In the genomic region with DNA sequence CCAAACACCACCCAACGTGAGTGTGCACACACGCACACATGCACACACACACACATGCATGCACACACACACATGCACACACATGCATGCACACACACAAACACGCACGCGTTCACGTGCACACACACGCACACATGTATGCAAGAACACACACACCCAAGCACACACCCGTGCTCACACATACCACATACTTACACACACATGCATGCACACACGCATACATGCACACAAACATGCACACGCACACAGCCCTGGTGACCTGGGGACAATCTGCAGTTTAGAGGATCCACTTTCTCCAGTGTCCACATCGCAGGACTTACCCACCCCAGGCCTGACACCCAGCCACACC, we compare ENCODE assay signal across 18 cellular contexts. TPM values are rescaled to one million over a fixed set of nuclear protein-coding genes. Genes with fewer than 3 reads are reported as not detected.
DNase-seq lines count a peak whose midpoint lies in the region; ATAC-seq, FAIRE-seq and TF ChIP-seq lines count a peak whose summit lies in the region.
"Had no signal": no experiment of that assay in that cellular context is flagged by ENCODE, and none has a peak within 500 bp of the region (broad histone marks: within the 10 kb centered on the region; RNA-seq: fewer than 3 reads in every experiment).

No MANE protein-coding gene starts in this region.

- no peaks in the 10 kb centered on the region for H3K27me3 ChIP-seq in HCT116 (ENCODE audit: insufficient read depth, low read length)
- no peaks in the 10 kb centered on the region for H3K27me3 ChIP-seq in K562 (ENCODE audit: control insufficient read depth in 2 of 2, insufficient read depth in 2 of 2, low read length in 2 of 2)

- H3K4me3 Mint-ChIP-seq in glutamatergic neuron (ENCODE audit: unreplicated experiment), result no peak overlapping the region
- H3K4me3 Mint-ChIP-seq: CD8-positive, alpha-beta T cell had no signal

- H3K9ac ChIP-seq in HCT116 (ENCODE audit: low read length) (no peak overlapping the region), K562 (ENCODE audit: insufficient read depth in 1 of 2, low read depth in 2 of 2, low read length in 2 of 2) (peak overlapping the region in 1 of 2 experiments; percentile 14; a peak in 1 of 4 replicates)

- FAIRE-seq in K562 (lab: Jason Lieb, UNC), result no peak
- peak; percentile 99 for FAIRE-seq in urothelium cell line (lab: Jason Lieb, UNC)
- FAIRE-seq: A549, D721Med, H54 had no signal

- H3K9me3 ChIP-seq in HCT116 (ENCODE audit: control insufficient read depth in 1 of 2, insufficient read depth in 1 of 2, low read depth in 1 of 2, low read length in 2 of 2), result no peaks in the 10 kb centered on the region
- no peaks in the 10 kb centered on the region for H3K9me3 ChIP-seq in K562 (replicated peaks; ENCODE audit: control insufficient read depth, insufficient read depth, low read depth, low read length)
- H3K9me3 ChIP-seq: A549 had no signal

- in situ Hi-C loops in K562 (cut with MboI), result no loop called here

- no peak overlapping the region for H2AFZ ChIP-seq in HCT116 (ENCODE audit: low read depth, low read length, poor library complexity, severe bottlenecking)
- no peak overlapping the region for H2AFZ ChIP-seq in K562 (ENCODE audit: low read depth, low read length)

- BruUV-seq in HCT116 (replicated peaks; lab: Mats Ljungman, UMichigan) (no TSS peak), K562 (replicated peaks; lab: Mats Ljungman, UMichigan) (no TSS peak)

- H4K20me1 ChIP-seq in HCT116 (ENCODE audit: insufficient read depth) (no peaks in the 10 kb centered on the region), K562 (replicated peaks; ENCODE audit: control insufficient read depth, insufficient read depth, low read length) (no peaks in the 10 kb centered on the region)

- no peaks in the 10 kb centered on the region for H3K79me2 ChIP-seq in HCT116 (ENCODE audit: insufficient read depth, low read length)
- H3K79me2 ChIP-seq in K562 (ENCODE audit: control insufficient read depth, insufficient read depth, low read length), result no peaks in the 10 kb centered on the region

- H3K27ac Mint-ChIP-seq in glutamatergic neuron (ENCODE audit: unreplicated experiment), result peak overlapping the region; percentile 54
- H3K27ac Mint-ChIP-seq: CD8-positive, alpha-beta T cell had no signal

- ATAC-seq in HCT116, result no peak
- no peak for ATAC-seq in K562
- ATAC-seq: A549; CD8-positive, alpha-beta T cell had no signal

- H3K27ac ChIP-seq in HCT116 (ENCODE audit: low read depth, low read length), result peak overlapping the region; percentile 25; the same call in 1 of the 2 replicates
- no peak overlapping the region for H3K27ac ChIP-seq in K562 (ENCODE audit: extremely low read depth, low read depth, low read length)
- H3K27ac ChIP-seq: A549 had no signal

- H3K27me3 Mint-ChIP-seq in glutamatergic neuron (ENCODE audit: unreplicated experiment), result peaks cover 4% of the 10 kb centered on the region

- CTCF ChIA-PET in HCT116 (lab: Charles Lee) (no interaction called here), K562 (lab: Yijun Ruan, JAX; ENCODE audit: low intra/inter-chr PET ratio) (no interaction called here)

- H3K4me2 ChIP-seq in HCT116 (ENCODE audit: low read length), result no peak overlapping the region
- H3K4me2 ChIP-seq in K562 (ENCODE audit: insufficient read depth, low read length), result no peak overlapping the region
- H3K4me2 ChIP-seq: A549 had no signal

- H3K9me2 ChIP-seq in HCT116 (ENCODE audit: insufficient read depth), result no peaks in the 10 kb centered on the region

- H3K36me3 ChIP-seq in HCT116 (ENCODE audit: control insufficient read depth in 1 of 2, insufficient read depth in 2 of 2, low read length in 2 of 2) (peaks cover 0 to 2% of the 10 kb centered on the region in 2 experiments; a peak in 1 of 4 replicates), K562 (ENCODE audit: control insufficient read depth, insufficient read depth, low read length) (no peaks in the 10 kb centered on the region)

- RAD21 ChIA-PET in HCT116 (lab: Charles Lee; ENCODE audit: low non-redundant PET in 1 of 2, low total read pairs in 2 of 2, uncharacterized antibody in 2 of 2, unreplicated experiment in 2 of 2), result no interaction called here

- TF ChIP-seq RAD21 in HCT116 (IDR thresholded peaks at IDR 0.05; ENCODE audit: low read depth), result no peak
- no peak for TF ChIP-seq RAD21 in K562 (CRISPR knock-in tag; conservative IDR thresholded peaks at IDR 0.05 in 1 of 2, IDR thresholded peaks at IDR 0.05 in 1 of 2)

- WGBS in K562 (ENCODE audit: insufficient coverage, low coverage, missing lambda C conversion rate), result 51% methylated on average over 11 of the region's 11 CpGs

- DNase-seq in HCT116 (ENCODE audit: low read depth, low spot score) (no peak), K562 (ENCODE audit: extremely low read depth in 1 of 4, low spot score in 3 of 4) (no peak), glutamatergic neuron (no peak), urothelium cell line (ENCODE audit: low spot score) (no peak), NCI-H2081 treated with DMSO at 0.1 percent for 48 hours (lab: John Stamatoyannopoulos, UW) (no peak), GM03348 (ENCODE audit: low spot score) (no peak)
- no peak for DNase-seq in stimulated activated CD8-positive, alpha-beta memory T cell treated with anti-CD3 and anti-CD28 coated beads, Interleukin-4, amount 100 ng/mL, for 48 hours
- DNase-seq: CD8-positive, alpha-beta T cell; COR-L47; DMS153; DND-41 had no signal

- H3K4me1 Mint-ChIP-seq in glutamatergic neuron (ENCODE audit: low read depth, unreplicated experiment), result peaks cover 2% of the 10 kb centered on the region

- TF ChIP-seq POLR2A in HCT116 (IDR thresholded peaks at IDR 0.05; ENCODE audit: borderline replicate concordance, extremely low read depth, insufficient read depth, insufficient read length), result no peak
- no peak for TF ChIP-seq POLR2A in K562 (conservative IDR thresholded peaks at IDR 0.05)

- no peaks in the 10 kb centered on the region for H3K36me3 Mint-ChIP-seq in glutamatergic neuron (ENCODE audit: unreplicated experiment)
- H3K36me3 Mint-ChIP-seq: CD8-positive, alpha-beta T cell had no signal

- TF ChIP-seq EP300 in K562 (IDR thresholded peaks at IDR 0.05; ENCODE audit: low read length), result no peak

- peaks cover 5% of the 10 kb centered on the region for H3K9me3 Mint-ChIP-seq in glutamatergic neuron (ENCODE audit: unreplicated experiment)
- H3K9me3 Mint-ChIP-seq: CD8-positive, alpha-beta T cell had no signal

- peaks cover 10 to 14% of the 10 kb centered on the region in 2 experiments; a peak in 3 of 4 replicates for H3K4me1 ChIP-seq in HCT116 (ENCODE audit: control insufficient read depth in 1 of 2, insufficient read depth in 2 of 2, low read length in 2 of 2)
- peaks cover 2 to 39% of the 10 kb centered on the region in 2 experiments; a peak in 2 of 5 replicates for H3K4me1 ChIP-seq in K562 (replicated peaks in 1 of 2; ENCODE audit: control insufficient read depth in 2 of 2, insufficient read depth in 2 of 2, low read length in 2 of 2)

- H3K4me3 ChIP-seq in HCT116 (replicated peaks in 1 of 2; ENCODE audit: low read depth in 1 of 2, low read length in 2 of 2) (no peak overlapping the region), K562 (no peak overlapping the region)
- H3K4me3 ChIP-seq: A549 had no signal

- H3K9me1 ChIP-seq in K562 (ENCODE audit: control insufficient read depth, insufficient read depth, low read length), result no peaks in the 10 kb centered on the region

- TF ChIP-seq CTCF in HCT116 (IDR thresholded peaks at IDR 0.05 in 2 of 3, conservative IDR thresholded peaks at IDR 0.05 in 1 of 3; ENCODE audit: borderline replicate concordance in 1 of 3, insufficient read depth in 1 of 3, low read depth in 2 of 3, low read length in 2 of 3) (no peak), K562 (IDR thresholded peaks at IDR 0.05 in 2 of 3, conservative IDR thresholded peaks at IDR 0.05 in 1 of 3; ENCODE audit: insufficient read depth in 2 of 3, low read depth in 1 of 3, low read length in 3 of 3) (no peak), glutamatergic neuron (IDR thresholded peaks at IDR 0.05; ENCODE audit: partially characterized antibody, unreplicated experiment) (no peak)

- POLR2A ChIA-PET in HCT116 (lab: Charles Lee), result no interaction called here
- POLR2A ChIA-PET in K562 (lab: Yijun Ruan, JAX), result no interaction called here

- intact Hi-C loops in HCT116 (cut with micrococcal nuclease) (no loop called here), K562 (cut with micrococcal nuclease) (no loop called here)

RNA-seq across cellular contexts. Expression of a gene that starts 6.2 kb away (rescaled TPM):
- total RNA-seq in HCT116 (2021; ENCODE audit: unreplicated experiment), result 3.1 TPM
- polyA plus RNA-seq in HCT116 (2012), result 2.2 and 2.4 TPM in 2 replicates
- 2.8 and 9.8 TPM in 2 replicates for total RNA-seq in K562 (2011; cell fraction: chromatin; rRNA removed; ENCODE audit: low replicate concordance)
- 7.1 and 8.3 TPM in 2 replicates for total RNA-seq in K562 (2011; cell fraction: nucleolus; rRNA removed)
- total RNA-seq in K562 (2011; cell fraction: nucleoplasm; rRNA removed), result 4.5 and 5.5 TPM in 2 replicates
- total RNA-seq in K562 (2014; rRNA removed), result 0.64 and 1.2 TPM in 2 replicates
- total RNA-seq in K562 (2014; rRNA removed; fragmentation: Illumina TruSeq; extraction: Trizol), result 0.16 and 0.22 TPM in 2 replicates
- 0.43 and 0.53 TPM in 2 replicates for total RNA-seq in K562 (2015; rRNA removed; fragmentation: Illumina TruSeq; extraction: Trizol)
- 1.00 and 1.4 TPM in 2 replicates for total RNA-seq in K562 (2021)
- 0.57 and 0.77 TPM in 2 replicates for polyA plus RNA-seq in K562 (2011; rRNA removed)
- 0.65 and 1.9 TPM in 2 replicates for polyA plus RNA-seq in K562 (2011; cell fraction: cytosol; rRNA removed)
- polyA plus RNA-seq in K562 (2011; cell fraction: nucleus; rRNA removed), result 1.2 and 2.7 TPM in 2 replicates
- polyA plus RNA-seq in K562 (2012), result 1.5 and 2.1 TPM in 2 replicates
- 0.42 and 0.71 TPM in 2 replicates for polyA plus RNA-seq in K562 (2014; fragmentation: Illumina TruSeq; extraction: Trizol)
- not detected for polyA plus RNA-seq in K562 (2014; fragmentation: Nextera tagmentation; extraction: Ambion mirVana)
- 0.57 and 0.69 TPM in 2 replicates for polyA plus RNA-seq in K562 (2014; rRNA removed)
- polyA minus RNA-seq in K562 (2011; rRNA and poly(A)+ RNA removed), result 4.8 and 11.0 TPM in 2 replicates
- polyA minus RNA-seq in K562 (2011; cell fraction: cytosol; rRNA and poly(A)+ RNA removed), result 0.82 and 1.6 TPM in 2 replicates
- polyA minus RNA-seq in K562 (2011; cell fraction: nucleus; rRNA and poly(A)+ RNA removed), result 4.0 and 5.0 TPM in 2 replicates
- total RNA-seq in glutamatergic neuron (ENCODE audit: unreplicated experiment), result 0.12 TPM
- total RNA-seq: CD8-positive, alpha-beta T cell; HT1080 had no signal
- polyA plus RNA-seq: AG04450, BJ, CD14-positive monocyte had no signal

RNA-seq across cellular contexts. Expression of a gene that starts 7.2 kb away (rescaled TPM):
- not detected for total RNA-seq in HCT116 (2021; ENCODE audit: unreplicated experiment)
- polyA plus RNA-seq in HCT116 (2012), result 0.04 and 0.07 TPM in 2 replicates
- 0.40 and 0.51 TPM in 2 replicates for total RNA-seq in K562 (2011; cell fraction: chromatin; rRNA removed; ENCODE audit: low replicate concordance)
- total RNA-seq in K562 (2011; cell fraction: nucleolus; rRNA removed), result 0.17 and 0.26 TPM in 2 replicates
- total RNA-seq in K562 (2011; cell fraction: nucleoplasm; rRNA removed), result 0.46 TPM in 1 of 2 replicates, not detected in the other
- total RNA-seq in K562 (2014; rRNA removed), result not detected in 2 replicates
- 0.11 TPM in 1 of 2 replicates, not detected in the other for total RNA-seq in K562 (2014; rRNA removed; fragmentation: Illumina TruSeq; extraction: Trizol)
- 0.19 and 0.36 TPM in 2 replicates for total RNA-seq in K562 (2015; rRNA removed; fragmentation: Illumina TruSeq; extraction: Trizol)
- 0.18 and 0.27 TPM in 2 replicates for total RNA-seq in K562 (2021)
- polyA plus RNA-seq in K562 (2011; rRNA removed), result 0.28 and 0.31 TPM in 2 replicates
- polyA plus RNA-seq in K562 (2011; cell fraction: cytosol; rRNA removed), result 0.28 and 0.42 TPM in 2 replicates
- 1.1 and 1.2 TPM in 2 replicates for polyA plus RNA-seq in K562 (2011; cell fraction: nucleus; rRNA removed)
- 0.35 and 0.68 TPM in 2 replicates for polyA plus RNA-seq in K562 (2012)
- polyA plus RNA-seq in K562 (2014; fragmentation: Illumina TruSeq; extraction: Trizol), result 0.25 TPM in 1 of 2 replicates, not detected in the other
- polyA plus RNA-seq in K562 (2014; fragmentation: Nextera tagmentation; extraction: Ambion mirVana), result under 1 TPM; 0.04 to 0.06 TPM
- polyA plus RNA-seq in K562 (2014; rRNA removed), result 0.08 and 0.09 TPM in 2 replicates
- 0.09 TPM in 1 of 2 replicates, not detected in the other for polyA minus RNA-seq in K562 (2011; rRNA and poly(A)+ RNA removed)
- polyA minus RNA-seq in K562 (2011; cell fraction: cytosol; rRNA and poly(A)+ RNA removed), result not detected in 2 replicates
- polyA minus RNA-seq in K562 (2011; cell fraction: nucleus; rRNA and poly(A)+ RNA removed), result 0.27 and 0.33 TPM in 2 replicates
- not detected for total RNA-seq in glutamatergic neuron (ENCODE audit: unreplicated experiment)
- total RNA-seq: CD8-positive, alpha-beta T cell; HT1080 had no signal
- polyA plus RNA-seq: AG04450, BJ, CD14-positive monocyte had no signal

RNA-seq across cellular contexts. Expression of a gene that starts 18.9 kb away (rescaled TPM):
- total RNA-seq in HCT116 (2021; ENCODE audit: unreplicated experiment), result not detected
- polyA plus RNA-seq in HCT116 (2012), result not detected in 2 replicates
- not detected in 2 replicates for total RNA-seq in K562 (2011; cell fraction: chromatin; rRNA removed; ENCODE audit: low replicate concordance)
- not detected in 2 replicates for total RNA-seq in K562 (2011; cell fraction: nucleolus; rRNA removed)
- total RNA-seq in K562 (2011; cell fraction: nucleoplasm; rRNA removed), result not detected in 2 replicates
- total RNA-seq in K562 (2014; rRNA removed), result not detected in 2 replicates
- not detected in 2 replicates for total RNA-seq in K562 (2014; rRNA removed; fragmentation: Illumina TruSeq; extraction: Trizol)
- total RNA-seq in K562 (2015; rRNA removed; fragmentation: Illumina TruSeq; extraction: Trizol), result not detected in 2 replicates
- total RNA-seq in K562 (2021), result not detected in 2 replicates
- not detected in 2 replicates for polyA plus RNA-seq in K562 (2011; rRNA removed)
- polyA plus RNA-seq in K562 (2011; cell fraction: cytosol; rRNA removed), result not detected in 2 replicates
- polyA plus RNA-seq in K562 (2011; cell fraction: nucleus; rRNA removed), result not detected in 2 replicates
- not detected in 2 replicates for polyA plus RNA-seq in K562 (2012)
- polyA plus RNA-seq in K562 (2014; fragmentation: Illumina TruSeq; extraction: Trizol), result not detected in 2 replicates
- not detected for polyA plus RNA-seq in K562 (2014; fragmentation: Nextera tagmentation; extraction: Ambion mirVana)
- not detected in 2 replicates for polyA plus RNA-seq in K562 (2014; rRNA removed)
- polyA minus RNA-seq in K562 (2011; rRNA and poly(A)+ RNA removed), result not detected in 2 replicates
- not detected in 2 replicates for polyA minus RNA-seq in K562 (2011; cell fraction: cytosol; rRNA and poly(A)+ RNA removed)
- not detected in 2 replicates for polyA minus RNA-seq in K562 (2011; cell fraction: nucleus; rRNA and poly(A)+ RNA removed)
- total RNA-seq in glutamatergic neuron (ENCODE audit: unreplicated experiment), result not detected
- total RNA-seq: CD8-positive, alpha-beta T cell; HT1080 had no signal
- polyA plus RNA-seq: A549, AG04450, BJ, CD14-positive monocyte had no signal

RNA-seq across cellular contexts. Expression of a gene that starts 23.4 kb away (rescaled TPM):
- total RNA-seq in HCT116 (2021; ENCODE audit: unreplicated experiment) (not detected), K562 (2014; rRNA removed) (not detected in 2 replicates), K562 (2014; rRNA removed; fragmentation: Illumina TruSeq; extraction: Trizol) (not detected in 2 replicates), K562 (2015; rRNA removed; fragmentation: Illumina TruSeq; extraction: Trizol) (0.22 TPM in 1 of 2 replicates, not detected in the other), K562 (2021) (not detected in 2 replicates), glutamatergic neuron (ENCODE audit: unreplicated experiment) (not detected)
- polyA plus RNA-seq in HCT116 (2012), result not detected in 2 replicates
- not detected in 2 replicates for total RNA-seq in K562 (2011; cell fraction: chromatin; rRNA removed; ENCODE audit: low replicate concordance)
- 0.26 TPM in 1 of 2 replicates, not detected in the other for total RNA-seq in K562 (2011; cell fraction: nucleolus; rRNA removed)
- 0.29 TPM in 1 of 2 replicates, not detected in the other for total RNA-seq in K562 (2011; cell fraction: nucleoplasm; rRNA removed)
- polyA plus RNA-seq in K562 (2011; rRNA removed) (0.12 and 0.18 TPM in 2 replicates), K562 (2014; fragmentation: Illumina TruSeq; extraction: Trizol) (not detected in 2 replicates), K562 (2014; fragmentation: Nextera tagmentation; extraction: Ambion mirVana) (not detected), K562 (2014; rRNA removed) (not detected in 2 replicates)
- polyA plus RNA-seq in K562 (2011; cell fraction: cytosol; rRNA removed), result 0.13 and 0.36 TPM in 2 replicates
- 0.07 and 0.44 TPM in 2 replicates for polyA plus RNA-seq in K562 (2011; cell fraction: nucleus; rRNA removed)
- polyA plus RNA-seq in K562 (2012), result 0.08 and 0.22 TPM in 2 replicates
- not detected in 2 replicates for polyA minus RNA-seq in K562 (2011; rRNA and poly(A)+ RNA removed)
- 0.38 TPM in 1 of 2 replicates, not detected in the other for polyA minus RNA-seq in K562 (2011; cell fraction: cytosol; rRNA and poly(A)+ RNA removed)
- not detected in 2 replicates for polyA minus RNA-seq in K562 (2011; cell fraction: nucleus; rRNA and poly(A)+ RNA removed)
- total RNA-seq: CD8-positive, alpha-beta T cell; HT1080 had no signal
- polyA plus RNA-seq: AG04450, BJ, CD14-positive monocyte had no signal

RNA-seq across cellular contexts. Expression of a gene that starts 44.0 kb away (rescaled TPM):
- 98.8 TPM for total RNA-seq in HCT116 (2021; ENCODE audit: unreplicated experiment)
- 82.6 and 86.1 TPM in 2 replicates for polyA plus RNA-seq in HCT116 (2012)
- total RNA-seq in K562 (2011; cell fraction: chromatin; rRNA removed; ENCODE audit: low replicate concordance), result 26.1 and 46.4 TPM in 2 replicates
- 39.0 and 42.5 TPM in 2 replicates for total RNA-seq in K562 (2011; cell fraction: nucleolus; rRNA removed)
- total RNA-seq in K562 (2011; cell fraction: nucleoplasm; rRNA removed), result 25.0 and 34.7 TPM in 2 replicates
- 62.2 and 76.4 TPM in 2 replicates for total RNA-seq in K562 (2014; rRNA removed)
- total RNA-seq in K562 (2014; rRNA removed; fragmentation: Illumina TruSeq; extraction: Trizol), result 8.7 and 14.3 TPM in 2 replicates
- total RNA-seq in K562 (2015; rRNA removed; fragmentation: Illumina TruSeq; extraction: Trizol), result 40.6 and 46.1 TPM in 2 replicates
- total RNA-seq in K562 (2021), result 68.7 and 70.7 TPM in 2 replicates
- 25.4 and 30.9 TPM in 2 replicates for polyA plus RNA-seq in K562 (2011; rRNA removed)
- 27.8 and 83.2 TPM in 2 replicates for polyA plus RNA-seq in K562 (2011; cell fraction: cytosol; rRNA removed)
- polyA plus RNA-seq in K562 (2011; cell fraction: nucleus; rRNA removed), result 47.6 and 91.7 TPM in 2 replicates
- 64.0 and 126 TPM in 2 replicates for polyA plus RNA-seq in K562 (2012)
- polyA plus RNA-seq in K562 (2014; fragmentation: Illumina TruSeq; extraction: Trizol), result 13.6 and 40.4 TPM in 2 replicates
- polyA plus RNA-seq in K562 (2014; fragmentation: Nextera tagmentation; extraction: Ambion mirVana), result 1 to 10 TPM in 1 of 2 experiments, under 1 TPM in 1; 0.89 to 2.8 TPM
- polyA plus RNA-seq in K562 (2014; rRNA removed), result 58.6 and 62.9 TPM in 2 replicates
- 5.2 and 10.6 TPM in 2 replicates for polyA minus RNA-seq in K562 (2011; rRNA and poly(A)+ RNA removed)
- polyA minus RNA-seq in K562 (2011; cell fraction: cytosol; rRNA and poly(A)+ RNA removed), result 20.5 and 30.2 TPM in 2 replicates
- 22.8 and 27.3 TPM in 2 replicates for polyA minus RNA-seq in K562 (2011; cell fraction: nucleus; rRNA and poly(A)+ RNA removed)
- 12.1 TPM for total RNA-seq in glutamatergic neuron (ENCODE audit: unreplicated experiment)
